1 cellular context compared by ENCODE assay signal in genomic region chr12:32047357-32047828, GRCh38.
A peak's percentile ranks its signal among the peaks of the same experiment; 100 is the strongest.
TF ChIP-seq lines count a peak whose summit lies in the region.

No MANE protein-coding gene starts in this region.

TF ChIP-seq in K562, 482 proteins besides CTCF, POLR2A, EP300 and RAD21 (continued from another document and continues in another):
- TF ChIP-seq ZMIZ1 (IDR thresholded peaks at IDR 0.05; ENCODE audit: low read depth in 2 of 2, low read length in 2 of 2) (peak in 1 of 2 experiments; percentile 56; a peak in 1 of 4 replicates), ZNF668 (CRISPR knock-in tag; IDR thresholded peaks at IDR 0.05) (no peak), MBD2 (IDR thresholded peaks at IDR 0.05; ENCODE audit: borderline replicate concordance, low read depth) (peak; percentile 36; the same call in 1 of the 2 replicates), RBM25 (IDR thresholded peaks at IDR 0.05; ENCODE audit: low read depth, low read length, severe bottlenecking) (no peak), PHTF2 (CRISPR knock-in tag; IDR thresholded peaks at IDR 0.05) (no peak), MED1 (CRISPR knock-in tag; IDR thresholded peaks at IDR 0.05; ENCODE audit: borderline replicate concordance) (no peak), PURB (CRISPR knock-in tag; IDR thresholded peaks at IDR 0.05; ENCODE audit: low read depth) (no peak), ZNF24 (IDR thresholded peaks at IDR 0.05) (peak; percentile 87), ZNF232 (CRISPR knock-in tag; IDR thresholded peaks at IDR 0.05) (no peak), SREBF2 (CRISPR knock-in tag; IDR thresholded peaks at IDR 0.05) (no peak), UBTF (IDR thresholded peaks at IDR 0.05; ENCODE audit: borderline replicate concordance in 1 of 2, low read depth in 2 of 2, low read length in 2 of 2) (no peak), ARNT (IDR thresholded peaks at IDR 0.05) (no peak), ATF7 (IDR thresholded peaks at IDR 0.05) (no peak), ARID3B (CRISPR knock-in tag; IDR thresholded peaks at IDR 0.05; ENCODE audit: borderline replicate concordance) (no peak), MYBL2 (IDR thresholded peaks at IDR 0.05; ENCODE audit: low read depth) (no peak), MYBL2 (CRISPR knock-in tag; IDR thresholded peaks at IDR 0.05; ENCODE audit: borderline replicate concordance) (no peak), PHB (CRISPR knock-in tag; IDR thresholded peaks at IDR 0.05) (no peak), KLF10 (CRISPR knock-in tag; IDR thresholded peaks at IDR 0.05) (no peak), TEAD1 (CRISPR knock-in tag; IDR thresholded peaks at IDR 0.05) (no peak), USF2 (CRISPR knock-in tag; IDR thresholded peaks at IDR 0.05) (no peak), STAT5B (CRISPR knock-in tag; IDR thresholded peaks at IDR 0.05) (no peak), DPF2 (IDR thresholded peaks at IDR 0.05) (no peak; the same call in 1 of the 2 replicates), PYGO2 (tag; IDR thresholded peaks at IDR 0.05) (no peak), CBX1 (IDR thresholded peaks at IDR 0.05; ENCODE audit: low read depth) (peak; percentile 30; the same call in 1 of the 2 replicates), ZFX (CRISPR knock-in tag; IDR thresholded peaks at IDR 0.05) (no peak), MTA1 (IDR thresholded peaks at IDR 0.05; ENCODE audit: borderline replicate concordance) (no peak), ZFP36 (IDR thresholded peaks at IDR 0.05; ENCODE audit: low read depth, low read length, partially characterized antibody) (no peak), ZNF311 (CRISPR knock-in tag; IDR thresholded peaks at IDR 0.05) (peak; percentile 70; the same call in 1 of the 2 replicates), E2F5 (CRISPR knock-in tag; IDR thresholded peaks at IDR 0.05) (no peak), ZC3H11A (IDR thresholded peaks at IDR 0.05; ENCODE audit: low read depth, low read length) (no peak), HDAC2 (IDR thresholded peaks at IDR 0.05) (peak; percentile 53; the same call in 1 of the 2 replicates), ZNF354B (CRISPR knock-in tag; IDR thresholded peaks at IDR 0.05) (no peak), SAFB2 (IDR thresholded peaks at IDR 0.05; ENCODE audit: borderline replicate concordance, low read depth, low read length, severe bottlenecking) (no peak), TFAM (CRISPR knock-in tag; conservative IDR thresholded peaks at IDR 0.05) (no peak), ZSCAN32 (CRISPR knock-in tag; IDR thresholded peaks at IDR 0.05) (peak; percentile 36; the same call in 1 of the 2 replicates), THAP12 (CRISPR knock-in tag; IDR thresholded peaks at IDR 0.05) (no peak), RBBP5 (IDR thresholded peaks at IDR 0.05; ENCODE audit: borderline replicate concordance, insufficient read depth, low read length, poor library complexity, severe bottlenecking) (peak; percentile 71), DNMT1 (IDR thresholded peaks at IDR 0.05) (no peak), IFI16 (CRISPR knock-in tag; IDR thresholded peaks at IDR 0.05) (no peak), SIN3B (IDR thresholded peaks at IDR 0.05; ENCODE audit: low read depth) (no peak), KHSRP (IDR thresholded peaks at IDR 0.05) (no peak), MAX (CRISPR knock-in tag; IDR thresholded peaks at IDR 0.05) (0 out of 2 replicates have a peak, but pooled peaks have one; percentile 18), ZNF324 (CRISPR knock-in tag; IDR thresholded peaks at IDR 0.05) (no peak), THRAP3 (IDR thresholded peaks at IDR 0.05; ENCODE audit: borderline replicate concordance) (no peak), ZNF140 (CRISPR knock-in tag; IDR thresholded peaks at IDR 0.05) (no peak), CREB5 (CRISPR knock-in tag; IDR thresholded peaks at IDR 0.05) (no peak), ELK1 (CRISPR knock-in tag; IDR thresholded peaks at IDR 0.05) (no peak), GATAD2B (IDR thresholded peaks at IDR 0.05; ENCODE audit: borderline replicate concordance) (0 out of 2 replicates have a peak, but pooled peaks have one; percentile 39), ZEB2 (IDR thresholded peaks at IDR 0.05) (peak; percentile 52)
- TF ChIP-seq, protein P1, sequence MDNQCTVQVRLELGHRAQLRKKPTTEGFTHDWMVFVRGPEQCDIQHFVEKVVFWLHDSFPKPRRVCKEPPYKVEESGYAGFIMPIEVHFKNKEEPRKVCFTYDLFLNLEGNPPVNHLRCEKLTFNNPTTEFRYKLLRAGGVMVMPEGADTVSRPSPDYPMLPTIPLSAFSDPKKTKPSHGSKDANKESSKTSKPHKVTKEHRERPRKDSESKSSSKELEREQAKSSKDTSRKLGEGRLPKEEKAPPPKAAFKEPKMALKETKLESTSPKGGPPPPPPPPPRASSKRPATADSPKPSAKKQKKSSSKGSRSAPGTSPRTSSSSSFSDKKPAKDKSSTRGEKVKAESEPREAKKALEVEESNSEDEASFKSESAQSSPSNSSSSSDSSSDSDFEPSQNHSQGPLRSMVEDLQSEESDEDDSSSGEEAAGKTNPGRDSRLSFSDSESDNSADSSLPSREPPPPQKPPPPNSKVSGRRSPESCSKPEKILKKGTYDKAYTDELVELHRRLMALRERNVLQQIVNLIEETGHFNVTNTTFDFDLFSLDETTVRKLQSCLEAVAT (IDR thresholded peaks at IDR 0.05): no peak
- TF ChIP-seq, protein P2, sequence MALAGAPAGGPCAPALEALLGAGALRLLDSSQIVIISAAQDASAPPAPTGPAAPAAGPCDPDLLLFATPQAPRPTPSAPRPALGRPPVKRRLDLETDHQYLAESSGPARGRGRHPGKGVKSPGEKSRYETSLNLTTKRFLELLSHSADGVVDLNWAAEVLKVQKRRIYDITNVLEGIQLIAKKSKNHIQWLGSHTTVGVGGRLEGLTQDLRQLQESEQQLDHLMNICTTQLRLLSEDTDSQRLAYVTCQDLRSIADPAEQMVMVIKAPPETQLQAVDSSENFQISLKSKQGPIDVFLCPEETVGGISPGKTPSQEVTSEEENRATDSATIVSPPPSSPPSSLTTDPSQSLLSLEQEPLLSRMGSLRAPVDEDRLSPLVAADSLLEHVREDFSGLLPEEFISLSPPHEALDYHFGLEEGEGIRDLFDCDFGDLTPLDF (CRISPR knock-in tag; IDR thresholded peaks at IDR 0.05): no peak
- TF ChIP-seq, protein P3, sequence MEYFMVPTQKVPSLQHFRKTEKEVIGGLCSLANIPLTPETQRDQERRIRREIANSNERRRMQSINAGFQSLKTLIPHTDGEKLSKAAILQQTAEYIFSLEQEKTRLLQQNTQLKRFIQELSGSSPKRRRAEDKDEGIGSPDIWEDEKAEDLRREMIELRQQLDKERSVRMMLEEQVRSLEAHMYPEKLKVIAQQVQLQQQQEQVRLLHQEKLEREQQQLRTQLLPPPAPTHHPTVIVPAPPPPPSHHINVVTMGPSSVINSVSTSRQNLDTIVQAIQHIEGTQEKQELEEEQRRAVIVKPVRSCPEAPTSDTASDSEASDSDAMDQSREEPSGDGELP (CRISPR knock-in tag; IDR thresholded peaks at IDR 0.05; ENCODE audit: borderline replicate concordance): no peak
